In the genomic region with DNA sequence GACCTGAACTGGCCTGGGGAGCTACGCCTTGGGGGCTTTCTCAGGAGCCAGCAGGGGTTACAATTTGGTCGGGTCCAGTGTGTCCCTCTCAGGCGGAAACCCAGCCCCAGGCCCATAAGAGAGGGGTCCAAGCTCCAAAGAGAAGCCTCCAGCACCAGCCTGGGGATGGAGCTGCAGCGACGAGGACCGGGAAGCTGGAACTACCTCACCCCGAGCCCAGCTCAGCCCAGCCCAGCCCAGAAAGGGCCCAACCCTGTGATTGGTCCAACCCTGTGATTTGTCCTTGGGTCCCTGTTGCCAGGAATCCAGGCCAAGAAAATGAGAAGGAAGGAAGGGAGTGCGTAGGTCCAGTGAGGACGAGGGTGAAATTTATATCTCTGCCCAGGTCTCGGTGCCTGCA, we compare ENCODE assay signal across 14 cellular contexts. TPM values are rescaled to one million over a fixed set of nuclear protein-coding genes. Genes with fewer than 3 reads are reported as not detected.
DNase-seq lines count a peak whose midpoint lies in the region; ATAC-seq and TF ChIP-seq lines count a peak whose summit lies in the region.
"Had no signal": no experiment of that assay in that cellular context is flagged by ENCODE, and none has a peak within 500 bp of the region (broad histone marks: within the 10 kb centered on the region; RNA-seq: fewer than 3 reads in every experiment).

No MANE protein-coding gene starts in this region.

- TF ChIP-seq CTCF in left lung (IDR thresholded peaks at IDR 0.05) (no peak), testis (IDR thresholded peaks at IDR 0.05) (no peak)

- H3K4me3 Mint-ChIP-seq in activated CD4-positive, alpha-beta T cell treated with anti-CD3 and anti-CD28 coated beads, Interleukin-2, amount 10 ng/mL, durations not matched to agents 24 days and 14 days = no peak overlapping the region
- H3K4me3 Mint-ChIP-seq: activated naive CD8-positive, alpha-beta T cell treated with anti-CD3 and anti-CD28 coated beads, Interleukin-2, amount 10 ng/mL, durations not matched to agents 7 days and 5 days had no signal

- H3K27ac ChIP-seq in left lung (no peak overlapping the region), testis (no peak overlapping the region)

- H3K27me3 ChIP-seq in left lung = peaks cover 29 to 46% of the 10 kb centered on the region in 2 donors
- no peaks in the 10 kb centered on the region for H3K27me3 ChIP-seq in testis

- ATAC-seq in left lung = peak; percentile 30
- ATAC-seq in GM21381 (IDR thresholded peaks at IDR 0.05; ENCODE audit: unreplicated experiment) = no peak

- peaks cover 3% of the 10 kb centered on the region for H3K9me3 Mint-ChIP-seq in activated CD4-positive, alpha-beta T cell treated with anti-CD3 and anti-CD28 coated beads, Interleukin-2, amount 10 ng/mL, durations not matched to agents 24 days and 14 days

- H3K36me3 Mint-ChIP-seq in activated CD4-positive, alpha-beta T cell treated with anti-CD3 and anti-CD28 coated beads, Interleukin-2, amount 10 ng/mL, durations not matched to agents 24 days and 14 days (ENCODE audit: low read depth) = no peaks in the 10 kb centered on the region
- H3K36me3 Mint-ChIP-seq: activated naive CD8-positive, alpha-beta T cell treated with anti-CD3 and anti-CD28 coated beads, Interleukin-2, amount 10 ng/mL, durations not matched to agents 7 days and 5 days had no signal

- TF ChIP-seq POLR2A in testis (IDR thresholded peaks at IDR 0.05) = no peak

- WGBS in testis, 2 donors = 12 to 31% methylated on average over 6 to 9 of the region's 10 CpGs

- intact Hi-C loops in activated CD4-positive, alpha-beta T cell treated with anti-CD3 and anti-CD28 coated beads, Interleukin-2, amount 10 ng/mL, durations not matched to agents 24 days and 14 days (cut with micrococcal nuclease) = no loop called here
- intact Hi-C loops in left lung (cut with DNase I) (no loop called here), testis (cut with DNase I; ENCODE audit: low total_unique reads) (no loop called here)

- H3K4me3 ChIP-seq in left lung = peak overlapping the region in 1 of 2 donors; percentile 19
- no peak overlapping the region for H3K4me3 ChIP-seq in testis
- H3K4me3 ChIP-seq: smooth muscle cell had no signal

- peak overlapping the region; percentile 34 for H3K27ac Mint-ChIP-seq in activated CD4-positive, alpha-beta T cell treated with anti-CD3 and anti-CD28 coated beads, Interleukin-2, amount 10 ng/mL, durations not matched to agents 24 days and 14 days
- H3K27ac Mint-ChIP-seq: activated naive CD8-positive, alpha-beta T cell treated with anti-CD3 and anti-CD28 coated beads, Interleukin-2, amount 10 ng/mL, durations not matched to agents 7 days and 5 days had no signal

- H3K9me3 ChIP-seq in left lung = peaks cover 0 to 8% of the 10 kb centered on the region in 2 donors
- no peaks in the 10 kb centered on the region for H3K9me3 ChIP-seq in testis

- H3K4me1 ChIP-seq in left lung = peaks cover 0 to 36% of the 10 kb centered on the region in 2 donors
- peaks cover 13% of the 10 kb centered on the region for H3K4me1 ChIP-seq in testis

- peaks cover 33% of the 10 kb centered on the region for H3K27me3 Mint-ChIP-seq in activated CD4-positive, alpha-beta T cell treated with anti-CD3 and anti-CD28 coated beads, Interleukin-2, amount 10 ng/mL, durations not matched to agents 24 days and 14 days

- H3K36me3 ChIP-seq in left lung (no peaks in the 10 kb centered on the region), testis (ENCODE audit: low read depth, missing control alignments) (no peaks in the 10 kb centered on the region)

- H3K4me1 Mint-ChIP-seq in activated CD4-positive, alpha-beta T cell treated with anti-CD3 and anti-CD28 coated beads, Interleukin-2, amount 10 ng/mL, durations not matched to agents 24 days and 14 days = peaks cover 2% of the 10 kb centered on the region

- DNase-seq in activated CD4-positive, alpha-beta T cell treated with anti-CD3 and anti-CD28 coated beads, Interleukin-2, amount 10 ng/mL, durations not matched to agents 24 days and 14 days = no peak
- no peak for DNase-seq in activated CD4-positive, alpha-beta T cell treated with anti-CD3 and anti-CD28 coated beads for 4 hours
- peak; percentile 23 for DNase-seq in dermis blood vessel endothelial cell
- no peak for DNase-seq in left lung
- peak; percentile 68 for DNase-seq in testis
- DNase-seq in MV-4-11 (lab: John Stamatoyannopoulos, UW) = no peak
- DNase-seq in HPDE6-E6E7 (ENCODE audit: extremely low spot score) = no peak
- DNase-seq: activated naive CD8-positive, alpha-beta T cell treated with anti-CD3 and anti-CD28 coated beads, Interleukin-2, amount 10 ng/mL, durations not matched to agents 7 days and 5 days; HCEC 1CT; NCI-H2171; NK-92 treated with Interleukin-12 subunit alpha and Interleukin-12 subunit beta, amount 100 ng/mL, for 24 hours had no signal

RNA-seq across cellular contexts. Expression of a gene that starts 24.1 kb away (rescaled TPM):
- total RNA-seq in activated CD4-positive, alpha-beta T cell treated with anti-CD3 and anti-CD28 coated beads, Interleukin-2, amount 10 ng/mL, durations not matched to agents 24 days and 14 days = not detected in 2 replicates
- total RNA-seq in dermis blood vessel endothelial cell = 5.6 and 25.2 TPM in 2 replicates
- total RNA-seq in left lung = 1 to 10 TPM in 1 of 2 donors, not detected in 1; 2.7 TPM
- total RNA-seq in testis = 10 to 100 TPM in 1 of 2 donors, 1 to 10 TPM in 1; 9.4 to 14.9 TPM
- 14.5 TPM for polyA plus RNA-seq in testis (ENCODE audit: insufficient read depth, low read depth, low replicate concordance)
- total RNA-seq: activated naive CD8-positive, alpha-beta T cell treated with anti-CD3 and anti-CD28 coated beads, Interleukin-2, amount 10 ng/mL, durations not matched to agents 7 days and 5 days; M059J; smooth muscle cell had no signal
- polyA plus RNA-seq: smooth muscle cell had no signal

RNA-seq across cellular contexts. Expression of a gene that starts 39.8 kb away (rescaled TPM):
- total RNA-seq in activated CD4-positive, alpha-beta T cell treated with anti-CD3 and anti-CD28 coated beads, Interleukin-2, amount 10 ng/mL, durations not matched to agents 24 days and 14 days = not detected in 2 replicates
- total RNA-seq in dermis blood vessel endothelial cell = under 0.01 TPM in 1 of 2 replicates, not detected in the other
- total RNA-seq in left lung = 10 to 100 TPM in 1 of 2 donors, 1 to 10 TPM in 1; 9.2 to 10.6 TPM
- under 1 TPM; 0.55 to 0.74 TPM for total RNA-seq in testis
- polyA plus RNA-seq in testis (ENCODE audit: insufficient read depth, low read depth, low replicate concordance) = 5.0 TPM
- total RNA-seq: M059J, smooth muscle cell had no signal
- polyA plus RNA-seq: smooth muscle cell had no signal

RNA-seq across cellular contexts. Expression of a gene that starts 42.9 kb away (rescaled TPM):
- 4.3 and 5.2 TPM in 2 replicates for total RNA-seq in activated CD4-positive, alpha-beta T cell treated with anti-CD3 and anti-CD28 coated beads, Interleukin-2, amount 10 ng/mL, durations not matched to agents 24 days and 14 days
- total RNA-seq in dermis blood vessel endothelial cell (12.6 and 16.5 TPM in 2 replicates), left lung (10 to 100 TPM; 14.2 to 16.9 TPM), testis (10 to 100 TPM; 45.8 to 68.9 TPM)
- 69.3 TPM for polyA plus RNA-seq in testis (ENCODE audit: insufficient read depth, low read depth, low replicate concordance)

RNA-seq across cellular contexts. Expression of a gene that starts 55.2 kb away (rescaled TPM):
- total RNA-seq in activated CD4-positive, alpha-beta T cell treated with anti-CD3 and anti-CD28 coated beads, Interleukin-2, amount 10 ng/mL, durations not matched to agents 24 days and 14 days = not detected in 2 replicates
- total RNA-seq in dermis blood vessel endothelial cell = not detected in 2 replicates
- 1 to 10 TPM; 2.1 to 2.2 TPM for total RNA-seq in left lung
- 1 to 10 TPM in 1 of 2 donors, not detected in 1; 1.2 TPM for total RNA-seq in testis
- polyA plus RNA-seq in testis (ENCODE audit: insufficient read depth, low read depth, low replicate concordance) = 0.71 TPM
- total RNA-seq: activated naive CD8-positive, alpha-beta T cell treated with anti-CD3 and anti-CD28 coated beads, Interleukin-2, amount 10 ng/mL, durations not matched to agents 7 days and 5 days; M059J; smooth muscle cell had no signal
- polyA plus RNA-seq: smooth muscle cell had no signal

Comparison
In these comparisons a context has a peak if more than half of its experiments do, and no peak if none do; other contexts are left out.
1. DNase-seq: peak in dermis blood vessel endothelial cell (single experiment) and testis (single experiment); none in activated CD4-positive, alpha-beta T cell treated with anti-CD3 and anti-CD28 coated beads, Interleukin-2, amount 10 ng/mL, durations not matched to agents 24 days and 14 days (single experiment), activated CD4-positive, alpha-beta T cell treated with anti-CD3 and anti-CD28 coated beads for 4 hours (0 of 2), left lung (0 of 2), MV-4-11 (single experiment) and HPDE6-E6E7 (single experiment).
2. RNA of a gene that starts 39.8 kb away (total RNA-seq): 9.2 to 10.6 TPM in left lung; 0.55 to 0.74 TPM in testis, not detected in activated CD4-positive, alpha-beta T cell treated with anti-CD3 and anti-CD28 coated beads, Interleukin-2, amount 10 ng/mL, durations not matched to agents 24 days and 14 days and under 0.01 TPM in dermis blood vessel endothelial cell; every median in the first group is over 4 times any median in the second.